ENCODE assay signal across 22 cellular contexts in the genomic region with DNA sequence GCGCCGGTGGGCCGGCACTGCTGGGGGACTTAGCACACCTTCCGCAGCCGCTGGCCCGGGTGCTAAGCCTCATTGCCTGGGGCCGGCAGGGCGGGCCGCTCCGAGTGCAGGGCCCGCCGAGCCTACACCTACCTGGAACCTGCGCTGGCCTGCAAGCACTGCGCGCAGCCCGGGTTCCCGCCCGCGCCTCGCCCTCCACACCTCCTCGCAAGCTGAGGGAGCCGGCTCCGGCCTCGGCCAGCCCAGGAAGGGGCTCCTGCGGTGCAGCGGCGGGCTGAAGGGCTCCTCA.
"Had no signal": no experiment of that assay in that cellular context is flagged by ENCODE, and none has a peak within 500 bp of the region (broad histone marks: within the 10 kb centered on the region; RNA-seq: fewer than 3 reads in every experiment).

No MANE protein-coding gene starts in this region.

- H3K36me3 Mint-ChIP-seq: natural killer cell treated with Interleukin-12 subunit alpha and Interleukin-12 subunit beta and Interleukin-15 and Interleukin-18, amount 100 ng/mL, for 72 hours; neural progenitor cell had no signal

- FAIRE-seq: endometrium, kidney, pancreas had no signal

- H3K4me1 Mint-ChIP-seq: neural progenitor cell had no signal

- H2AFZ ChIP-seq: neural progenitor cell had no signal

- H3K27me3 ChIP-seq: gastrocnemius medialis, neural progenitor cell, pancreas, upper lobe of left lung, uterus had no signal

- H3K4me3 ChIP-seq: gastrocnemius medialis, left ventricle myocardium inferior, lung, neural progenitor cell, pancreas, smooth muscle cell, tibial artery, upper lobe of left lung, uterus had no signal

- H3K9me3 ChIP-seq: gastrocnemius medialis, left ventricle myocardium inferior, pancreas, tibial artery, upper lobe of left lung, uterus had no signal

- H3K4me3 Mint-ChIP-seq: natural killer cell treated with Interleukin-12 subunit alpha and Interleukin-12 subunit beta and Interleukin-15 and Interleukin-18, amount 100 ng/mL, for 72 hours; neural progenitor cell had no signal

- H3K4me1 ChIP-seq: left ventricle myocardium inferior, neural progenitor cell, pancreas, tibial artery, upper lobe of left lung, uterus had no signal

- H3K36me3 ChIP-seq: gastrocnemius medialis, left ventricle myocardium inferior, neural progenitor cell, pancreas, tibial artery, upper lobe of left lung, uterus had no signal

- H3K27ac ChIP-seq: left ventricle myocardium inferior, neural progenitor cell, pancreas, tibial artery, upper lobe of left lung, uterus had no signal

- H3K4me2 ChIP-seq: neural progenitor cell, smooth muscle cell had no signal

- ATAC-seq: esophagus mucosa; left cardiac atrium; natural killer cell treated with Interleukin-12 subunit alpha and Interleukin-12 subunit beta and Interleukin-15 and Interleukin-18, amount 100 ng/mL, for 72 hours; pancreas; right cardiac atrium had no signal

- H3K27ac Mint-ChIP-seq: natural killer cell treated with Interleukin-12 subunit alpha and Interleukin-12 subunit beta and Interleukin-15 and Interleukin-18, amount 100 ng/mL, for 72 hours; neural progenitor cell; progenitor cell of endocrine pancreas had no signal

- DNase-seq: effector memory CD4-positive, alpha-beta T cell; gastrocnemius medialis; kidney; left cardiac atrium; left ventricle myocardium inferior; mesenchymal stem cell; midbrain; nucleus accumbens; right cardiac atrium; stimulated activated CD4-positive, alpha-beta T cell treated with anti-CD3 and anti-CD28 coated beads, Interleukin-2, amount 100 ng/mL, for 48 hours; stimulated activated naive CD4-positive, alpha-beta T cell treated with Interleukin-2 at 50 U/mL for 16 hours; tibial artery; uterus had no signal

- H3K9ac ChIP-seq: neural progenitor cell had no signal

- H3K9me3 Mint-ChIP-seq: natural killer cell treated with Interleukin-12 subunit alpha and Interleukin-12 subunit beta and Interleukin-15 and Interleukin-18, amount 100 ng/mL, for 72 hours; neural progenitor cell had no signal
